ENCODE assay signal across 29 cellular contexts in genomic region chr15:52415628-52416027, GRCh38.
"Had no signal": no experiment of that assay in that cellular context is flagged by ENCODE, and none has a peak within 500 bp of the region (broad histone marks: within the 10 kb centered on the region; RNA-seq: fewer than 3 reads in every experiment).

No MANE protein-coding gene starts in this region.

- H3K36me3 Mint-ChIP-seq: activated naive CD4-positive, alpha-beta T cell treated with anti-CD3 and anti-CD28 coated beads, Interleukin-2, amount 50 U/mL, for 24 hours; neural progenitor cell had no signal

- H3K27ac Mint-ChIP-seq: activated CD8-positive, alpha-beta T cell treated with anti-CD3 and anti-CD28 coated beads for 36 hours; activated naive CD4-positive, alpha-beta T cell treated with anti-CD3 and anti-CD28 coated beads, Interleukin-2, amount 50 U/mL, for 24 hours; activated naive CD8-positive, alpha-beta T cell treated with anti-CD3 and anti-CD28 coated beads, Interleukin-2, amount 50 U/mL, for 24 hours; activated T-helper 2 cell treated with anti-CD3 and anti-CD28 coated beads, Interferon-gamma antibody, Interleukin-2, Interleukin-4, amounts not matched to agents 10 μg/mL and 5 μg/mL and 100 μg/mL, durations not matched to agents 14 hours and 24 hours and 36 hours; immature natural killer cell; naive thymus-derived CD4-positive, alpha-beta T cell; neural progenitor cell; T-helper 17 cell had no signal

- H3K36me3 ChIP-seq: colonic mucosa, neural progenitor cell had no signal

- H3K27me3 ChIP-seq: colonic mucosa, esophagus squamous epithelium, heart left ventricle, neural progenitor cell, sigmoid colon, suprapubic skin, tibial artery had no signal

- H3K4me3 Mint-ChIP-seq: activated CD8-positive, alpha-beta T cell treated with anti-CD3 and anti-CD28 coated beads for 36 hours; activated naive CD4-positive, alpha-beta T cell treated with anti-CD3 and anti-CD28 coated beads, Interleukin-2, amount 50 U/mL, for 24 hours; activated naive CD8-positive, alpha-beta T cell treated with anti-CD3 and anti-CD28 coated beads, Interleukin-2, amount 50 U/mL, for 24 hours; activated T-cell treated with anti-CD3 and anti-CD28 coated beads, Interleukin-2, amount 50 U/mL, for 4 hours; immature natural killer cell; memory B cell; naive thymus-derived CD4-positive, alpha-beta T cell; neural progenitor cell; T-helper 17 cell had no signal

- H3K4me1 ChIP-seq: colonic mucosa, esophagus squamous epithelium, neural progenitor cell, sigmoid colon, suprapubic skin, tibial artery had no signal

- ATAC-seq: activated CD8-positive, alpha-beta T cell treated with anti-CD3 and anti-CD28 coated beads for 36 hours; activated naive CD8-positive, alpha-beta T cell treated with anti-CD3 and anti-CD28 coated beads, Interleukin-2, amount 50 U/mL, for 24 hours; activated T-cell treated with anti-CD3 and anti-CD28 coated beads, Interleukin-2, amount 50 U/mL, for 4 hours; heart left ventricle; left colon; naive thymus-derived CD4-positive, alpha-beta T cell; T-helper 17 cell had no signal

- H3K4me1 Mint-ChIP-seq: activated naive CD4-positive, alpha-beta T cell treated with anti-CD3 and anti-CD28 coated beads, Interleukin-2, amount 50 U/mL, for 24 hours; activated naive CD8-positive, alpha-beta T cell treated with anti-CD3 and anti-CD28 coated beads, Interleukin-2, amount 50 U/mL, for 24 hours; immature natural killer cell; neural progenitor cell had no signal

- H3K4me3 ChIP-seq: colonic mucosa, esophagus squamous epithelium, heart left ventricle, neural progenitor cell, sigmoid colon, suprapubic skin, tibial artery had no signal

- DNase-seq: activated CD4-positive, alpha-beta T cell treated with anti-CD3 and anti-CD28 coated beads, Interleukin-2, amount 50 U/mL, for 1 hour; activated CD4-positive, CD25-positive, alpha-beta regulatory T cell treated with anti-CD3 and anti-CD28 coated beads, Interleukin-2, amount 50 U/mL, for 72 hours; activated CD8-positive, alpha-beta T cell treated with anti-CD3 and anti-CD28 coated beads for 36 hours; activated naive CD8-positive, alpha-beta T cell treated with anti-CD3 and anti-CD28 coated beads, Interleukin-2, amount 50 U/mL, for 24 hours; activated T-cell treated with anti-CD3 and anti-CD28 coated beads, Interleukin-2, amount 50 U/mL, for 4 hours; amygdala; cerebellar nuclear complex; colonic mucosa; esophagus squamous epithelium; heart left ventricle; hypothalamus; immature natural killer cell; kidney; left colon; midbrain; naive thymus-derived CD4-positive, alpha-beta T cell; sigmoid colon; SK-N-SH; small intestine; stimulated activated CD4-positive, alpha-beta T cell treated with anti-CD3 and anti-CD28 coated beads, Interleukin-2, amount 100 ng/mL, for 24 hours; stimulated activated naive CD4-positive, alpha-beta T cell; T-helper 17 cell; T1000; tibial artery had no signal

- H3K27ac ChIP-seq: colonic mucosa, heart left ventricle, neural progenitor cell, suprapubic skin, tibial artery had no signal

- H3K9me3 Mint-ChIP-seq: activated CD8-positive, alpha-beta T cell treated with anti-CD3 and anti-CD28 coated beads for 36 hours; activated naive CD4-positive, alpha-beta T cell treated with anti-CD3 and anti-CD28 coated beads, Interleukin-2, amount 50 U/mL, for 24 hours; activated naive CD8-positive, alpha-beta T cell treated with anti-CD3 and anti-CD28 coated beads, Interleukin-2, amount 50 U/mL, for 24 hours; activated T-cell treated with anti-CD3 and anti-CD28 coated beads, Interleukin-2, amount 50 U/mL, for 4 hours; activated T-helper 2 cell treated with anti-CD3 and anti-CD28 coated beads, Interferon-gamma antibody, Interleukin-2, Interleukin-4, amounts not matched to agents 10 μg/mL and 5 μg/mL and 100 μg/mL, durations not matched to agents 14 hours and 24 hours and 36 hours; immature natural killer cell; memory B cell; naive thymus-derived CD4-positive, alpha-beta T cell; neural progenitor cell had no signal

- H3K27me3 Mint-ChIP-seq: activated CD8-positive, alpha-beta T cell treated with anti-CD3 and anti-CD28 coated beads for 36 hours; activated naive CD4-positive, alpha-beta T cell treated with anti-CD3 and anti-CD28 coated beads, Interleukin-2, amount 50 U/mL, for 24 hours; activated naive CD8-positive, alpha-beta T cell treated with anti-CD3 and anti-CD28 coated beads, Interleukin-2, amount 50 U/mL, for 24 hours; memory B cell; naive thymus-derived CD4-positive, alpha-beta T cell; T-helper 17 cell had no signal

- H3K9me3 ChIP-seq: colonic mucosa, esophagus squamous epithelium, sigmoid colon, SK-N-SH, suprapubic skin, tibial artery had no signal
